ENCODE assay signal across 1 cellular context in the genomic region with DNA sequence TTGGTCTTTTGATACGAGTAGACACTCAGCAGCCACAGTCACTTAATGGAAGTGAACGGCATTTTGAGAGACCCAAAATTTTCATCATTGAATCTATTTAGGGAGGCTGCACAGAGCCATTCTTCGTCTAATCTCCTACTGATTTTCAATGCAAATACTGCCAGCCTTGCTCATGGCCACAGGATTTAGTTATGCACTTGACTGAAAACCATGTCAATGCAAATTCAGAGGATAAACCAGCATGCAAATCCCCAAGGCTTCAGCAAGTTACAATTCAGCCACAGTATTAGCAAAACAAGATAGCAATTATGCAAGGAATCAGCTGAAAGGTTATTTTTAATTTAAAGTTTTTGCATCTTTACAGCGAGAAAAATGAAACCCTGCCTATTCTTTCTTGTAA.
TF ChIP-seq lines count a peak whose summit lies in the region.

No MANE protein-coding gene starts in this region.

TF ChIP-seq in WTC11, 78 proteins besides CTCF, POLR2A, EP300 and RAD21 (continued from another document):
- TF ChIP-seq, protein P1, sequence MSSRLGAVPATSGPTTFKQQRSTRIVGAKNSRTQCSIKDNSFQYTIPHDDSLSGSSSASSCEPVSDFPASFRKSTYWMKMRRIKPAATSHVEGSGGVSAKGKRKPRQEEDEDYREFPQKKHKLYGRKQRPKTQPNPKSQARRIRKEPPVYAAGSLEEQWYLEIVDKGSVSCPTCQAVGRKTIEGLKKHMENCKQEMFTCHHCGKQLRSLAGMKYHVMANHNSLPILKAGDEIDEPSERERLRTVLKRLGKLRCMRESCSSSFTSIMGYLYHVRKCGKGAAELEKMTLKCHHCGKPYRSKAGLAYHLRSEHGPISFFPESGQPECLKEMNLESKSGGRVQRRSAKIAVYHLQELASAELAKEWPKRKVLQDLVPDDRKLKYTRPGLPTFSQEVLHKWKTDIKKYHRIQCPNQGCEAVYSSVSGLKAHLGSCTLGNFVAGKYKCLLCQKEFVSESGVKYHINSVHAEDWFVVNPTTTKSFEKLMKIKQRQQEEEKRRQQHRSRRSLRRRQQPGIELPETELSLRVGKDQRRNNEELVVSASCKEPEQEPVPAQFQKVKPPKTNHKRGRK (CRISPR knock-in tag; IDR thresholded peaks at IDR 0.05; ENCODE audit: borderline replicate concordance): no peak
- TF ChIP-seq TEAD1 (CRISPR knock-in tag; IDR thresholded peaks at IDR 0.05): no peak
- no peak for TF ChIP-seq ZNF138 (CRISPR knock-in tag; conservative IDR thresholded peaks at IDR 0.05)
- no peak for TF ChIP-seq SOX15 (CRISPR knock-in tag; IDR thresholded peaks at IDR 0.05)
- no peak for TF ChIP-seq RORB (CRISPR knock-in tag; IDR thresholded peaks at IDR 0.05)
- no peak for TF ChIP-seq NR1H2 (CRISPR knock-in tag; IDR thresholded peaks at IDR 0.05)
- TF ChIP-seq, protein P2, sequence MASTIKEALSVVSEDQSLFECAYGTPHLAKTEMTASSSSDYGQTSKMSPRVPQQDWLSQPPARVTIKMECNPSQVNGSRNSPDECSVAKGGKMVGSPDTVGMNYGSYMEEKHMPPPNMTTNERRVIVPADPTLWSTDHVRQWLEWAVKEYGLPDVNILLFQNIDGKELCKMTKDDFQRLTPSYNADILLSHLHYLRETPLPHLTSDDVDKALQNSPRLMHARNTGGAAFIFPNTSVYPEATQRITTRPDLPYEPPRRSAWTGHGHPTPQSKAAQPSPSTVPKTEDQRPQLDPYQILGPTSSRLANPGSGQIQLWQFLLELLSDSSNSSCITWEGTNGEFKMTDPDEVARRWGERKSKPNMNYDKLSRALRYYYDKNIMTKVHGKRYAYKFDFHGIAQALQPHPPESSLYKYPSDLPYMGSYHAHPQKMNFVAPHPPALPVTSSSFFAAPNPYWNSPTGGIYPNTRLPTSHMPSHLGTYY (CRISPR knock-in tag; IDR thresholded peaks at IDR 0.05): no peak
- TF ChIP-seq, protein P3, sequence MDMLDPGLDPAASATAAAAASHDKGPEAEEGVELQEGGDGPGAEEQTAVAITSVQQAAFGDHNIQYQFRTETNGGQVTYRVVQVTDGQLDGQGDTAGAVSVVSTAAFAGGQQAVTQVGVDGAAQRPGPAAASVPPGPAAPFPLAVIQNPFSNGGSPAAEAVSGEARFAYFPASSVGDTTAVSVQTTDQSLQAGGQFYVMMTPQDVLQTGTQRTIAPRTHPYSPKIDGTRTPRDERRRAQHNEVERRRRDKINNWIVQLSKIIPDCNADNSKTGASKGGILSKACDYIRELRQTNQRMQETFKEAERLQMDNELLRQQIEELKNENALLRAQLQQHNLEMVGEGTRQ (CRISPR knock-in tag; IDR thresholded peaks at IDR 0.05): no peak
- no peak for TF ChIP-seq ZNF317 (CRISPR knock-in tag; IDR thresholded peaks at IDR 0.05; ENCODE audit: borderline replicate concordance, low read depth)
- TF ChIP-seq FOXP1 (CRISPR knock-in tag; IDR thresholded peaks at IDR 0.05; ENCODE audit: borderline replicate concordance): no peak
- TF ChIP-seq ZNF232 (CRISPR knock-in tag; IDR thresholded peaks at IDR 0.05): no peak
- TF ChIP-seq, protein P4, sequence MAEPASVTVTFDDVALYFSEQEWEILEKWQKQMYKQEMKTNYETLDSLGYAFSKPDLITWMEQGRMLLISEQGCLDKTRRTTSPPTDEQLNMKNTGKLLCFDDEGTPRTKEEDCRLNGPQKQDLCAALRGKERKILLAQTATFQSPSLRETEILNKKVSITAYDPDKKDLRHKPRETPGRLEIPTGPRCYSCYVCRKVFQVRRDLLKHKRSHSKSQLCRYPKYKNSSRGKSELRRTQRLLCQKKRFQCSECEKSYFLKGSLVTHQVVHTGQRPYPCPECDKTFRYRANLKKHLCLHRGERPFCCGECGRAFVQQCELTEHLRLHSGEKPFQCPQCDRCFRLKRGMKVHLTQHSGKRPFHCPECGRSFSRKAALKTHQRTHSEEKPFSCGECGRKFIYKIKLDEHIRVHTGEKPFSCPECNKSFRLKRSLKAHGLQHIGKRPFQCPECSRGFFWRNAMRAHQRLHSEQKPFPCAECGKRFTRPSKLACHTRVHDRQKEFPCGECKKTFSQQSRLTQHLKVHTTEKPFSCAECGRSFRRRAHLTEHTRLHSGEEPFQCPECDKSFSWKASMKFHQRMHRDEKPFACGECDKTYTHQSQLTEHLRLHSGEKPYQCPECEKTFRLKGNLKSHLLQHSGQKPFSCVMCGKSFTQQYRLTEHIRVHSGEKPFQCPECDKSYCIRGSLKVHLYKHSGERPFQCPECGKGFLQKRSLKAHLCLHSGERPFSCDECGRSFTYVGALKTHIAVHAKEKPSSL (CRISPR knock-in tag; conservative IDR thresholded peaks at IDR 0.05): no peak
- TF ChIP-seq TP53 (CRISPR knock-in tag; IDR thresholded peaks at IDR 0.05): no peak
- no peak for TF ChIP-seq ZBTB21 (CRISPR knock-in tag; IDR thresholded peaks at IDR 0.05; ENCODE audit: borderline replicate concordance)
- TF ChIP-seq ZNF671 (CRISPR knock-in tag; IDR thresholded peaks at IDR 0.05): no peak
